ENCODE assay signal across 8 cellular contexts in the genomic region with DNA sequence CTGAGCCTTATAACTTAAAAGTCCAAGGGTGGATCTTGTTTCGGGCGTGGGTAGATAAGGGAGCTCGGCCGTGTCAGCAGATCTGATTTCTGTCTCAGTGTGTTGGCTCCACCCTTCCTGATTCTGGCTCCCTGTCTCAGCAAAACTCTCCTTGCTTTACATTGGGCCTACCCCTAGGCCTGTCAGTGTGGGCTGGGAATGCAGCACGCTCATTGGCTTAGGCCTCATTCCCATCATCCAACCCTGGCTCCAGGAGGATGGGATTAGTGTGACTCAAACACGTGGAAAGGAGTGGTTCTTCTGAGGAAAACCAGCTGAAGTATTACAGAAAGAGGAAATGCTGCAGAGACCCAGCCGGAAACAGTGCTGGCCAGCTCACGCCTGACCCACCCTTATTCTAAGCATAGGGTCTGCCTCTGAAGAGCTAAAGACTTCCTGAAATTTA. TPM values are rescaled to one million over a fixed set of nuclear protein-coding genes. Genes with fewer than 3 reads are reported as not detected.
DNase-seq lines count a peak whose midpoint lies in the region; ATAC-seq, FAIRE-seq and TF ChIP-seq lines count a peak whose summit lies in the region.

No MANE protein-coding gene starts in this region.

- intact Hi-C loops in GM12878 (cut with micrococcal nuclease; ENCODE audit: unreplicated experiment): no loop called here

- H3K9me2 ChIP-seq in Karpas-422 (replicated peaks; ENCODE audit: insufficient read depth, low read length): no peaks in the 10 kb centered on the region

- CTCF ChIA-PET in GM12878 (lab: Yijun Ruan, JAX): no interaction called here

- H3K27ac ChIP-seq in GM12878 (ENCODE audit: control insufficient read depth, insufficient read depth): no peak overlapping the region; the same call in 1 of the 2 replicates
- H3K27ac ChIP-seq in iPS DF 6.9 (ENCODE audit: low read length): no peak overlapping the region
- H3K27ac ChIP-seq in small intestine (ENCODE audit: low read depth in 1 of 2, low read length in 1 of 2): peak overlapping the region; percentile 86 to 95
- H3K27ac ChIP-seq in Karpas-422 (ENCODE audit: low read length): no peak overlapping the region

- H3K4me1 ChIP-seq in GM12878 (ENCODE audit: control insufficient read depth, insufficient read depth, low read length) (peaks cover 11% of the 10 kb centered on the region), iPS DF 6.9 (ENCODE audit: control insufficient read depth, insufficient read depth, low read length) (no peaks in the 10 kb centered on the region), small intestine (ENCODE audit: control insufficient read depth in 2 of 2, insufficient read depth in 1 of 2, low read depth in 1 of 2, low read length in 1 of 2) (peaks cover 0 to 16% of the 10 kb centered on the region in 2 donors), Karpas-422 (ENCODE audit: low read length) (no peaks in the 10 kb centered on the region)

- H3K79me2 ChIP-seq in GM12878 (ENCODE audit: control insufficient read depth, insufficient read depth, low read length) (no peaks in the 10 kb centered on the region), Karpas-422 (ENCODE audit: low read length) (no peaks in the 10 kb centered on the region)

- BruUV-seq in GM12878 (replicated peaks; lab: Mats Ljungman, UMichigan): no TSS peak

- no peaks in the 10 kb centered on the region for H3K27me3 ChIP-seq in H7 (ENCODE audit: control insufficient read depth, insufficient read depth, low read length)
- H3K27me3 ChIP-seq in GM12878 (replicated peaks in 1 of 2; ENCODE audit: control insufficient read depth in 2 of 2, insufficient read depth in 2 of 2, low read length in 1 of 2): no peaks in the 10 kb centered on the region
- H3K27me3 ChIP-seq in iPS DF 6.9 (ENCODE audit: control insufficient read depth, insufficient read depth, low read length): no peaks in the 10 kb centered on the region
- no peaks in the 10 kb centered on the region for H3K27me3 ChIP-seq in small intestine (ENCODE audit: control insufficient read depth in 2 of 2, insufficient read depth in 2 of 2, low read length in 2 of 2)
- no peaks in the 10 kb centered on the region for H3K27me3 ChIP-seq in Karpas-422 (ENCODE audit: low read length)

- POLR2A ChIA-PET in GM12878 (lab: Charles Lee): interaction anchor here (0.5 kb wide), 1 partner anchor 73 kb away, joined by 5 read pairs; no protein-coding TSS in a partner anchor

- in situ Hi-C loops in GM12878 (cut with MboI): no loop called here

- H3K9me3 ChIP-seq in GM12878 (replicated peaks; ENCODE audit: control insufficient read depth, insufficient read depth, low read length) (no peaks in the 10 kb centered on the region; the same call in 2 of the 3 replicates), iPS DF 6.9 (ENCODE audit: control insufficient read depth, insufficient read depth, low read length) (no peaks in the 10 kb centered on the region), small intestine (ENCODE audit: control insufficient read depth, low read depth) (no peaks in the 10 kb centered on the region), Karpas-422 (ENCODE audit: low read length) (no peaks in the 10 kb centered on the region)

- peak; percentile 52 for ATAC-seq in GM12878

- H4K20me1 ChIP-seq in GM12878 (ENCODE audit: control insufficient read depth, insufficient read depth): no peaks in the 10 kb centered on the region
- no peaks in the 10 kb centered on the region for H4K20me1 ChIP-seq in Karpas-422 (ENCODE audit: insufficient read depth, low read depth, low read length)

- no peak for TF ChIP-seq RAD21 in GM12878 (IDR thresholded peaks at IDR 0.05; ENCODE audit: insufficient read depth, low read depth, low read length)

- H3K9ac ChIP-seq in GM12878 (ENCODE audit: control insufficient read depth, insufficient read depth, low read length): no peak overlapping the region
- H3K9ac ChIP-seq in Karpas-422 (ENCODE audit: low read length): no peak overlapping the region

- H3K4me3 ChIP-seq in GM12865 (ENCODE audit: low read depth, low read length): no peak overlapping the region
- no peak overlapping the region for H3K4me3 ChIP-seq in H7 (ENCODE audit: insufficient read depth, low read depth, low read length)
- peak overlapping the region; percentile 56 for H3K4me3 ChIP-seq in NB4 (ENCODE audit: low read depth, low read length)
- H3K4me3 ChIP-seq in GM12878: no peak overlapping the region; the same call in 1 of the 2 replicates
- no peak overlapping the region for H3K4me3 ChIP-seq in iPS DF 6.9 (ENCODE audit: low read length)
- peak overlapping the region; percentile 31 to 66 for H3K4me3 ChIP-seq in small intestine (ENCODE audit: low read depth in 1 of 2, low read length in 2 of 2)
- no peak overlapping the region for H3K4me3 ChIP-seq in Karpas-422 (ENCODE audit: low read length)

- no peak for TF ChIP-seq EP300 in GM12878 (IDR thresholded peaks at IDR 0.05; ENCODE audit: borderline replicate concordance in 1 of 2, control insufficient read depth in 1 of 2, low read depth in 2 of 2, low read length in 2 of 2)

- DNase-seq in GM12865 (ENCODE audit: low read depth): peak; percentile 35
- peak; percentile 67 for DNase-seq in H7
- DNase-seq in NB4 (ENCODE audit: low read depth): peak; percentile 89
- DNase-seq in GM12878 (ENCODE audit: low read depth, low spot score): no peak
- DNase-seq in iPS DF 6.9 (ENCODE audit: low read depth, low spot score): peak; percentile 54
- peak; percentile 99 for DNase-seq in small intestine
- no peak for DNase-seq in Karpas-422
- no peak for DNase-seq in middle frontal gyrus (ENCODE audit: extremely low spot score, low spot score)

- H3K4me2 ChIP-seq in GM12878 (ENCODE audit: control insufficient read depth, insufficient read depth): peak overlapping the region; percentile 17; the same call in 1 of the 2 replicates
- H3K4me2 ChIP-seq in Karpas-422 (ENCODE audit: low read depth, low read length, poor library complexity, severe bottlenecking): no peak overlapping the region

- H3K36me3 ChIP-seq in H7 (replicated peaks; ENCODE audit: control insufficient read depth, insufficient read depth, low read length) (no peaks in the 10 kb centered on the region), GM12878 (ENCODE audit: control insufficient read depth in 2 of 2, insufficient read depth in 2 of 2, low read length in 1 of 2) (no peaks in the 10 kb centered on the region), iPS DF 6.9 (ENCODE audit: control insufficient read depth, insufficient read depth, low read length) (no peaks in the 10 kb centered on the region), small intestine (ENCODE audit: control insufficient read depth in 2 of 2, insufficient read depth in 2 of 2, low read length in 2 of 2) (no peaks in the 10 kb centered on the region), Karpas-422 (ENCODE audit: insufficient read depth, low read length) (no peaks in the 10 kb centered on the region)

- no peak for TF ChIP-seq CTCF in GM12865 (IDR thresholded peaks at IDR 0.05; ENCODE audit: insufficient read depth, low read depth, low read length, missing control alignments)
- no peak for TF ChIP-seq CTCF in NB4 (IDR thresholded peaks at IDR 0.05; ENCODE audit: low read depth, low read length)
- no peak for TF ChIP-seq CTCF in GM12878 (IDR thresholded peaks at IDR 0.05 in 2 of 3, conservative IDR thresholded peaks at IDR 0.05 in 1 of 3; ENCODE audit: control insufficient read depth in 2 of 3, extremely low read depth in 1 of 3, insufficient read depth in 1 of 3, low read depth in 3 of 3, low read length in 3 of 3)

- TF ChIP-seq POLR2A in NB4 (IDR thresholded peaks at IDR 0.05; ENCODE audit: extremely low read depth, insufficient read length) (no peak), GM12878 (IDR thresholded peaks at IDR 0.05; ENCODE audit: low read depth, low read length) (no peak)

- FAIRE-seq in GM12878 (lab: Jason Lieb, UNC) (no peak), small intestine (lab: Jason Lieb, UNC) (peak; percentile 79)

- RAD21 ChIA-PET in GM12878 (lab: Charles Lee; ENCODE audit: unreplicated experiment): interaction anchor here (1.0 to 1.1 kb wide), 2 partner anchors 9 to 11 kb away, joined by 3 to 4 read pairs; no protein-coding TSS in a partner anchor

- SMC1A ChIA-PET in GM12878 (lab: Charles Lee; ENCODE audit: uncharacterized antibody, unreplicated experiment): interaction anchor here (1.0 to 3.0 kb wide), 2 partner anchors 12 to 57 kb away, joined by 3 to 17 read pairs; no protein-coding TSS in a partner anchor

- H2AFZ ChIP-seq in GM12878 (ENCODE audit: control insufficient read depth, low read depth, low read length): peak overlapping the region; percentile 86
- no peak overlapping the region for H2AFZ ChIP-seq in Karpas-422 (ENCODE audit: low read length)

- WGBS in GM12878 (ENCODE audit: insufficient coverage, insufficient replicate concordance, low lambda C conversion rate, missing lambda C conversion rate): under 1% methylated on average over 8 of the region's 8 CpGs
- no CpG with 5 or more reads among the region's 8 CpGs for WGBS in iPS DF 6.9 (ENCODE audit: insufficient coverage, insufficient read length)
- WGBS in small intestine, 3 donors: 2 to 21% (median 8%) methylated on average over 8 of the region's 8 CpGs

TF ChIP-seq in GM12878, 131 proteins besides CTCF, POLR2A, EP300 and RAD21 (continues in another document):
- peak; percentile 59 for TF ChIP-seq SPI1 (IDR thresholded peaks at IDR 0.05; ENCODE audit: borderline replicate concordance, insufficient read depth, low read depth, low read length)

RNA-seq across cellular contexts. Expression of gene ZFAND5, which starts 59.9 kb away (rescaled TPM):
- 124 and 145 TPM in 2 replicates for total RNA-seq in H7 (2014; rRNA removed; shearing (Covaris generic))
- total RNA-seq in GM12878 (2013; cell fraction: nucleolus; rRNA removed): 120 and 128 TPM in 2 replicates
- 47.7 and 53.4 TPM in 2 replicates for total RNA-seq in GM12878 (2014; rRNA removed)
- 58.0 and 61.5 TPM in 2 replicates for total RNA-seq in GM12878 (2014; rRNA removed; fragmentation: Illumina TruSeq; extraction: Trizol)
- total RNA-seq in GM12878 (2021): 89.3 and 89.9 TPM in 2 replicates
- 30.7 TPM for polyA plus RNA-seq in GM12878 (2011; ENCODE audit: low read depth)
- 72.9 and 87.0 TPM in 2 replicates for polyA plus RNA-seq in GM12878 (2011; rRNA removed)
- polyA plus RNA-seq in GM12878 (2011; cell fraction: cytosol; rRNA removed): 36.5 and 39.5 TPM in 2 replicates
- polyA plus RNA-seq in GM12878 (2011; cell fraction: nucleus; rRNA removed): 83.8 and 125 TPM in 2 replicates
- 81.6 and 87.5 TPM in 2 replicates for polyA plus RNA-seq in GM12878 (2012)
- polyA plus RNA-seq in GM12878 (2014; fragmentation: Illumina TruSeq; extraction: Trizol): 107 and 114 TPM in 2 replicates
- polyA plus RNA-seq in GM12878 (2014; fragmentation: Nextera tagmentation; extraction: Ambion mirVana): 10 to 100 TPM; 22.5 to 32.3 TPM
- 67.4 and 84.4 TPM in 2 replicates for polyA plus RNA-seq in GM12878 (2014; rRNA removed)
- polyA plus RNA-seq in GM12878 (2016; fragmentation: Nextera tagmentation; extraction: Ambion mirVana): 10 to 100 TPM; 60.2 to 65.1 TPM
- 39.1 and 43.7 TPM in 2 replicates for polyA minus RNA-seq in GM12878 (2011; rRNA and poly(A)+ RNA removed)
- 24.3 and 25.4 TPM in 2 replicates for polyA minus RNA-seq in GM12878 (2011; cell fraction: cytosol; rRNA and poly(A)+ RNA removed)
- polyA minus RNA-seq in GM12878 (2011; cell fraction: nucleus; rRNA and poly(A)+ RNA removed): 83.5 and 111 TPM in 2 replicates
- 10 to 100 TPM; 38.9 to 79.9 (median 44.3) TPM for polyA plus RNA-seq in small intestine
- total RNA-seq in Karpas-422 (2014; rRNA removed; shearing (Covaris generic); ENCODE audit: low replicate concordance): 35.0 and 46.4 TPM in 2 replicates

Comparison
In these comparisons a context has a peak if more than half of its experiments do, and no peak if none do; other contexts are left out.
1. DNase-seq: peak in GM12865 (single experiment), H7 (single experiment), NB4 (single experiment), iPS DF 6.9 (single experiment) and small intestine (single experiment); none in GM12878 (single experiment), Karpas-422 (single experiment) and middle frontal gyrus (single experiment).
2. H3K4me3 ChIP-seq: peak in NB4 (single experiment) and small intestine (2 of 2); none in GM12865 (single experiment), H7 (single experiment), GM12878 (single experiment), iPS DF 6.9 (single experiment) and Karpas-422 (single experiment).
3. H3K27ac ChIP-seq: peak in small intestine (2 of 2); none in GM12878 (single experiment), iPS DF 6.9 (single experiment) and Karpas-422 (single experiment).